Comparison of ENCODE assay signal across 1 cellular context in the genomic region with DNA sequence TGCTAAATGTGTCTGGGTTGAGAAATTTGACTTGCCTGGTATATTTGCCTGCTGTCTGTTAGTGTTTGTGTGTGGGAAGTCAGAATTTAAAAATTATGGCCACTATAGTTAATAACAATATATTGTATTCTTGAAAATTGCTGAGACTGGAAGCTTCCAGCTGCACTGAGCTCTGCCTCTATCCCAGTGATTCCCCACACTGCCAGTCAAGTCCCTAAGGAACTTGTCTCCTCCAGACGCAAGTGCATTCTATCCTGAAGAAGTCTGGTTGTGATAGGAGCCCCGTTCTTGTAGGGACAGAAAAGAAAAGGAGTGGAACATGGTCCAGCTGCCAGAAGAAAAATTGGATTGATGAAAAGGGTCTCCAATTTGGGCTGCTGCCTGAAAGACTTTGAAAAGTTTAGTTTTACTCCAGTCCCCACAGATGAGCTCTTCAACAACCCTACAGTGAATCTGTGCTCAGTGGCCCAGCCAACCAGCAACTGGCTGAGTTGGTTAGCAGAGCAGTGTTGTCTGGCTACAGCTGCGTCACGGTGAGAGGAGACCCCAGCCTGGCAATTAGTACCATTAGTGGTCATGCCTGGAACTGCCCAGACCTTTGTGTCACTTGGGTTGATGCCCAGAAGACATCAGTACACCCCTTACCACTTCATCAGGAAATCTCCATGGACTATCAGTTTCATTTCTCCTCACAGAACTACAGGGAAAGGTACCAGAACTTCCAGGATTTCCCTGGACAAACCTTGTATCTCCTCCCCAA.
TF ChIP-seq lines count a peak whose summit lies in the region.

No MANE protein-coding gene starts in this region.

TF ChIP-seq in GM12878, 131 proteins besides CTCF, POLR2A, EP300 and RAD21 (continued from another document):
- TF ChIP-seq TCF3 (IDR thresholded peaks at IDR 0.05; ENCODE audit: borderline replicate concordance, insufficient read depth, low read depth, low read length) (no peak), SMAD1 (IDR thresholded peaks at IDR 0.05; ENCODE audit: low read depth, partially characterized antibody) (no peak), ZBED1 (IDR thresholded peaks at IDR 0.05; ENCODE audit: borderline replicate concordance) (no peak), SREBF1 (IDR thresholded peaks at IDR 0.05; ENCODE audit: low read length) (no peak), KDM1A (IDR thresholded peaks at IDR 0.05; ENCODE audit: borderline replicate concordance) (no peak)
- TF ChIP-seq, protein P1, sequence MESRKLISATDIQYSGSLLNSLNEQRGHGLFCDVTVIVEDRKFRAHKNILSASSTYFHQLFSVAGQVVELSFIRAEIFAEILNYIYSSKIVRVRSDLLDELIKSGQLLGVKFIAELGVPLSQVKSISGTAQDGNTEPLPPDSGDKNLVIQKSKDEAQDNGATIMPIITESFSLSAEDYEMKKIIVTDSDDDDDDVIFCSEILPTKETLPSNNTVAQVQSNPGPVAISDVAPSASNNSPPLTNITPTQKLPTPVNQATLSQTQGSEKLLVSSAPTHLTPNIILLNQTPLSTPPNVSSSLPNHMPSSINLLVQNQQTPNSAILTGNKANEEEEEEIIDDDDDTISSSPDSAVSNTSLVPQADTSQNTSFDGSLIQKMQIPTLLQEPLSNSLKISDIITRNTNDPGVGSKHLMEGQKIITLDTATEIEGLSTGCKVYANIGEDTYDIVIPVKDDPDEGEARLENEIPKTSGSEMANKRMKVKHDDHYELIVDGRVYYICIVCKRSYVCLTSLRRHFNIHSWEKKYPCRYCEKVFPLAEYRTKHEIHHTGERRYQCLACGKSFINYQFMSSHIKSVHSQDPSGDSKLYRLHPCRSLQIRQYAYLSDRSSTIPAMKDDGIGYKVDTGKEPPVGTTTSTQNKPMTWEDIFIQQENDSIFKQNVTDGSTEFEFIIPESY (IDR thresholded peaks at IDR 0.05): no peak
- TF ChIP-seq, protein P2, sequence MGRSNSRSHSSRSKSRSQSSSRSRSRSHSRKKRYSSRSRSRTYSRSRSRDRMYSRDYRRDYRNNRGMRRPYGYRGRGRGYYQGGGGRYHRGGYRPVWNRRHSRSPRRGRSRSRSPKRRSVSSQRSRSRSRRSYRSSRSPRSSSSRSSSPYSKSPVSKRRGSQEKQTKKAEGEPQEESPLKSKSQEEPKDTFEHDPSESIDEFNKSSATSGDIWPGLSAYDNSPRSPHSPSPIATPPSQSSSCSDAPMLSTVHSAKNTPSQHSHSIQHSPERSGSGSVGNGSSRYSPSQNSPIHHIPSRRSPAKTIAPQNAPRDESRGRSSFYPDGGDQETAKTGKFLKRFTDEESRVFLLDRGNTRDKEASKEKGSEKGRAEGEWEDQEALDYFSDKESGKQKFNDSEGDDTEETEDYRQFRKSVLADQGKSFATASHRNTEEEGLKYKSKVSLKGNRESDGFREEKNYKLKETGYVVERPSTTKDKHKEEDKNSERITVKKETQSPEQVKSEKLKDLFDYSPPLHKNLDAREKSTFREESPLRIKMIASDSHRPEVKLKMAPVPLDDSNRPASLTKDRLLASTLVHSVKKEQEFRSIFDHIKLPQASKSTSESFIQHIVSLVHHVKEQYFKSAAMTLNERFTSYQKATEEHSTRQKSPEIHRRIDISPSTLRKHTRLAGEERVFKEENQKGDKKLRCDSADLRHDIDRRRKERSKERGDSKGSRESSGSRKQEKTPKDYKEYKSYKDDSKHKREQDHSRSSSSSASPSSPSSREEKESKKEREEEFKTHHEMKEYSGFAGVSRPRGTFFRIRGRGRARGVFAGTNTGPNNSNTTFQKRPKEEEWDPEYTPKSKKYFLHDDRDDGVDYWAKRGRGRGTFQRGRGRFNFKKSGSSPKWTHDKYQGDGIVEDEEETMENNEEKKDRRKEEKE (IDR thresholded peaks at IDR 0.05): no peak
- TF ChIP-seq, protein P3, sequence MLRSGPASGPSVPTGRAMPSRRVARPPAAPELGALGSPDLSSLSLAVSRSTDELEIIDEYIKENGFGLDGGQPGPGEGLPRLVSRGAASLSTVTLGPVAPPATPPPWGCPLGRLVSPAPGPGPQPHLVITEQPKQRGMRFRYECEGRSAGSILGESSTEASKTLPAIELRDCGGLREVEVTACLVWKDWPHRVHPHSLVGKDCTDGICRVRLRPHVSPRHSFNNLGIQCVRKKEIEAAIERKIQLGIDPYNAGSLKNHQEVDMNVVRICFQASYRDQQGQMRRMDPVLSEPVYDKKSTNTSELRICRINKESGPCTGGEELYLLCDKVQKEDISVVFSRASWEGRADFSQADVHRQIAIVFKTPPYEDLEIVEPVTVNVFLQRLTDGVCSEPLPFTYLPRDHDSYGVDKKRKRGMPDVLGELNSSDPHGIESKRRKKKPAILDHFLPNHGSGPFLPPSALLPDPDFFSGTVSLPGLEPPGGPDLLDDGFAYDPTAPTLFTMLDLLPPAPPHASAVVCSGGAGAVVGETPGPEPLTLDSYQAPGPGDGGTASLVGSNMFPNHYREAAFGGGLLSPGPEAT (IDR thresholded peaks at IDR 0.05; ENCODE audit: low read depth): no peak
- TF ChIP-seq, protein P4, sequence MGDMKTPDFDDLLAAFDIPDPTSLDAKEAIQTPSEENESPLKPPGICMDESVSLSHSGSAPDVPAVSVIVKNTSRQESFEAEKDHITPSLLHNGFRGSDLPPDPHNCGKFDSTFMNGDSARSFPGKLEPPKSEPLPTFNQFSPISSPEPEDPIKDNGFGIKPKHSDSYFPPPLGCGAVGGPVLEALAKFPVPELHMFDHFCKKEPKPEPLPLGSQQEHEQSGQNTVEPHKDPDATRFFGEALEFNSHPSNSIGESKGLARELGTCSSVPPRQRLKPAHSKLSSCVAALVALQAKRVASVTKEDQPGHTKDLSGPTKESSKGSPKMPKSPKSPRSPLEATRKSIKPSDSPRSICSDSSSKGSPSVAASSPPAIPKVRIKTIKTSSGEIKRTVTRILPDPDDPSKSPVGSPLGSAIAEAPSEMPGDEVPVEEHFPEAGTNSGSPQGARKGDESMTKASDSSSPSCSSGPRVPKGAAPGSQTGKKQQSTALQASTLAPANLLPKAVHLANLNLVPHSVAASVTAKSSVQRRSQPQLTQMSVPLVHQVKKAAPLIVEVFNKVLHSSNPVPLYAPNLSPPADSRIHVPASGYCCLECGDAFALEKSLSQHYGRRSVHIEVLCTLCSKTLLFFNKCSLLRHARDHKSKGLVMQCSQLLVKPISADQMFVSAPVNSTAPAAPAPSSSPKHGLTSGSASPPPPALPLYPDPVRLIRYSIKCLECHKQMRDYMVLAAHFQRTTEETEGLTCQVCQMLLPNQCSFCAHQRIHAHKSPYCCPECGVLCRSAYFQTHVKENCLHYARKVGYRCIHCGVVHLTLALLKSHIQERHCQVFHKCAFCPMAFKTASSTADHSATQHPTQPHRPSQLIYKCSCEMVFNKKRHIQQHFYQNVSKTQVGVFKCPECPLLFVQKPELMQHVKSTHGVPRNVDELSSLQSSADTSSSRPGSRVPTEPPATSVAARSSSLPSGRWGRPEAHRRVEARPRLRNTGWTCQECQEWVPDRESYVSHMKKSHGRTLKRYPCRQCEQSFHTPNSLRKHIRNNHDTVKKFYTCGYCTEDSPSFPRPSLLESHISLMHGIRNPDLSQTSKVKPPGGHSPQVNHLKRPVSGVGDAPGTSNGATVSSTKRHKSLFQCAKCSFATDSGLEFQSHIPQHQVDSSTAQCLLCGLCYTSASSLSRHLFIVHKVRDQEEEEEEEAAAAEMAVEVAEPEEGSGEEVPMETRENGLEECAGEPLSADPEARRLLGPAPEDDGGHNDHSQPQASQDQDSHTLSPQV (IDR thresholded peaks at IDR 0.05): no peak
- TF ChIP-seq, protein P5, sequence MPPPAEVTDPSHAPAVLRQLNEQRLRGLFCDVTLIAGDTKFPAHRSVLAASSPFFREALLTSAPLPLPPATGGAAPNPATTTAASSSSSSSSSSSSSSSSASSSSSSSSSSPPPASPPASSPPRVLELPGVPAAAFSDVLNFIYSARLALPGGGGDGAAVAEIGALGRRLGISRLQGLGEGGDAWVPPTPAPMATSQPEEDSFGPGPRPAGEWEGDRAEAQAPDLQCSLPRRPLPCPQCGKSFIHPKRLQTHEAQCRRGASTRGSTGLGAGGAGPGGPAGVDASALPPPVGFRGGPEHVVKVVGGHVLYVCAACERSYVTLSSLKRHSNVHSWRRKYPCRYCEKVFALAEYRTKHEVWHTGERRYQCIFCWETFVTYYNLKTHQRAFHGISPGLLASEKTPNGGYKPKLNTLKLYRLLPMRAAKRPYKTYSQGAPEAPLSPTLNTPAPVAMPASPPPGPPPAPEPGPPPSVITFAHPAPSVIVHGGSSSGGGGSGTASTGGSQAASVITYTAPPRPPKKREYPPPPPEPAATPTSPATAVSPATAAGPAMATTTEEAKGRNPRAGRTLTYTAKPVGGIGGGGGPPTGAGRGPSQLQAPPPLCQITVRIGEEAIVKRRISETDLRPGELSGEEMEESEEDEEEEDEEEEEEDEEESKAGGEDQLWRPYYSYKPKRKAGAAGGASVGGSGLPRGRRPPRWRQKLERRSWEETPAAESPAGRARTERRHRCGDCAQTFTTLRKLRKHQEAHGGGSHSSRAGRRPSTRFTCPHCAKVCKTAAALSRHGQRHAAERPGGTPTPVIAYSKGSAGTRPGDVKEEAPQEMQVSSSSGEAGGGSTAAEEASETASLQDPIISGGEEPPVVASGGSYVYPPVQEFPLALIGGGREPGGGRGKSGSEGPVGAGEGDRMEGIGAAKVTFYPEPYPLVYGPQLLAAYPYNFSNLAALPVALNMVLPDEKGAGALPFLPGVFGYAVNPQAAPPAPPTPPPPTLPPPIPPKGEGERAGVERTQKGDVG (CRISPR knock-in tag; IDR thresholded peaks at IDR 0.05): no peak
